11 cellular contexts compared by ENCODE assay signal in the genomic region with DNA sequence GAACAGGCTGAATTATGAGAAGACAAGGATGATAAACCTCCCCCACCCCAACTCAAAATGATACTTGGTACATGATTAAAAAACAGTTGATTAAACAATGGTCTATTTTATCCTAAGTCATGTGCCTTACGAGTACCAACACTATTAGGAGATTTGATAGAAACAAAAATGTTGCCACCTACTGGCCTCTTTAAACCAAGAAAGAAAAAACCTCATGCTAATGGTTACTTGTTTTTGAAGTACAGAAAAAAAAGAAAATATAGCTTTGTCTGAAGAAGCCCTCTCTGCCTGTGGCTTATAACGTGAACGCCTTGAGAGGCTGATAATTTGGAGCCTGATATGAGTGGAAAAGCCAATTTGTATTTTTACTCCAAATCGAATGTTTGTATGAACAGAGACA.
DNase-seq lines count a peak whose midpoint lies in the region; ATAC-seq and TF ChIP-seq lines count a peak whose summit lies in the region.
"Had no signal": no experiment of that assay in that cellular context is flagged by ENCODE, and none has a peak within 500 bp of the region (broad histone marks: within the 10 kb centered on the region; RNA-seq: fewer than 3 reads in every experiment).

No MANE protein-coding gene starts in this region.

- TF ChIP-seq CTCF in fibroblast of pulmonary artery (IDR thresholded peaks at IDR 0.05; ENCODE audit: low read length, missing control alignments) (no peak), gastrocnemius medialis (IDR thresholded peaks at IDR 0.05 in 4 of 5, conservative IDR thresholded peaks at IDR 0.05 in 1 of 5) (peak in 4 of 5 experiments; percentile 7 to 20 (median 12))

- no peaks in the 10 kb centered on the region for H3K9me3 ChIP-seq in gastrocnemius medialis
- H3K9me3 ChIP-seq: Peyer's patch had no signal

- ATAC-seq in gastrocnemius medialis, result no peak
- no peak for ATAC-seq in GM21717 (IDR thresholded peaks at IDR 0.05; ENCODE audit: unreplicated experiment)
- ATAC-seq in GM19395 (IDR thresholded peaks at IDR 0.05; ENCODE audit: unreplicated experiment), result no peak
- ATAC-seq: activated CD8-positive, alpha-beta T cell treated with anti-CD3 and anti-CD28 coated beads for 36 hours; stimulated activated naive B cell treated with anti-CD40 and anti-IgM and Interleukin-4, amounts not matched to agents 10 μg/mL and 1 μg/mL and 100 μg/mL, for 72 hours had no signal

- no peak overlapping the region for H3K4me3 ChIP-seq in fibroblast of pulmonary artery (replicated peaks; ENCODE audit: low read depth, low read length)
- no peak overlapping the region for H3K4me3 ChIP-seq in gastrocnemius medialis
- H3K4me3 ChIP-seq: Peyer's patch had no signal

- no peaks in the 10 kb centered on the region for H3K36me3 ChIP-seq in gastrocnemius medialis
- H3K36me3 ChIP-seq: Peyer's patch had no signal

- no peaks in the 10 kb centered on the region for H3K27me3 ChIP-seq in gastrocnemius medialis
- H3K27me3 ChIP-seq: Peyer's patch had no signal

- no peak for TF ChIP-seq POLR2A in gastrocnemius medialis (IDR thresholded peaks at IDR 0.05)

- DNase-seq in NCI-H510A treated with DMSO at 0.1 percent for 48 hours (lab: John Stamatoyannopoulos, UW) (peak; percentile 6), NCI-H510A (lab: John Stamatoyannopoulos, UW) (no peak), OCI-M1 (lab: John Stamatoyannopoulos, UW) (peak; percentile 63), fibroblast of pulmonary artery (ENCODE audit: low read depth) (peak; percentile 5), gastrocnemius medialis (no peak), AG20443 (ENCODE audit: low spot score) (no peak)
- DNase-seq: activated CD8-positive, alpha-beta T cell treated with anti-CD3 and anti-CD28 coated beads for 36 hours; Peyer's patch; stimulated activated naive B cell treated with anti-CD40 and anti-IgM and Interleukin-4, amounts not matched to agents 10 μg/mL and 1 μg/mL and 100 μg/mL, for 72 hours had no signal

- peak overlapping the region in 2 of 4 donors; percentile 34 to 47 for H3K27ac ChIP-seq in gastrocnemius medialis
- H3K27ac ChIP-seq: Peyer's patch had no signal

- in situ Hi-C loops in gastrocnemius medialis (cut with MboI; ENCODE audit: low sequenced_read_pairs in 4 of 4), result no loop called here

- H3K4me1 ChIP-seq in gastrocnemius medialis, result peaks cover 0 to 3% of the 10 kb centered on the region in 2 donors
- H3K4me1 ChIP-seq: Peyer's patch had no signal

- intact Hi-C loops in gastrocnemius medialis (cut with DNase I; ENCODE audit: low total_unique reads), result loop anchor here (2.0 kb wide), 1 partner anchor 142 kb away; no protein-coding TSS in a partner anchor

Comparison
In these comparisons a context has a peak if more than half of its experiments do, and no peak if none do; other contexts are left out.
1. DNase-seq: peak in NCI-H510A treated with DMSO at 0.1 percent for 48 hours (single experiment), OCI-M1 (single experiment) and fibroblast of pulmonary artery (single experiment); none in NCI-H510A (single experiment), gastrocnemius medialis (0 of 2) and AG20443 (single experiment).